In the genomic region with DNA sequence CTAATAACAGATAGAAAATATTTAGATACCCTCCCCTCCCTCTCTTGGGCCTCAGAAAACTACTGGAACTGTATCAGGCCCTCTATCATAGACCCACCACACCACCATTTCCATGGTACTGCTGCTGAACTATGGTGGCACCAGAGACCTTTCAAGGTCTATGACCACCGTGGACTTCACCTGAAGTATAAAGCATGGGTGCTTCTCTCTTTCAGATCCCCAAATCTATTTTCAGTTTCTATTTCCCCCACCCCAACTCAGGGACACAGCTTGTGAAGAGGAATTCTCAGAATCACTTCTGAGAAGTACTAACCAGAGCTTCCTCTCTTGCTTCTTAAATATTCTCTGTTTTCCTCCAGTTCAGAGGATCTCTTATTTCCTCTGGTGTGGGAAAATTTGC, we compare ENCODE assay signal across 16 cellular contexts.
A peak's percentile ranks its signal among the peaks of the same experiment; 100 is the strongest.
DNase-seq lines count a peak whose midpoint lies in the region; ATAC-seq, FAIRE-seq and TF ChIP-seq lines count a peak whose summit lies in the region.
"Had no signal": no experiment of that assay in that cellular context is flagged by ENCODE, and none has a peak within 500 bp of the region (broad histone marks: within the 10 kb centered on the region; RNA-seq: fewer than 3 reads in every experiment).

No MANE protein-coding gene starts in this region.

- H3K9me3 Mint-ChIP-seq in stimulated activated effector memory CD8-positive, alpha-beta T cell treated with anti-CD3 and anti-CD28 coated beads, Interleukin-12 subunit alpha, Interleukin-12 subunit beta, amount 100 ng/mL, for 72 hours, result peaks cover 2% of the 10 kb centered on the region
- H3K9me3 Mint-ChIP-seq: activated CD4-positive, alpha-beta T cell treated with anti-CD3 and anti-CD28 coated beads, Interleukin-2, amount 10 ng/mL, durations not matched to agents 7 days and 5 days had no signal

- BruUV-seq in HepG2 (replicated peaks; lab: Mats Ljungman, UMichigan), result no TSS peak

- H4K5ac ChIP-seq in mesendoderm (ENCODE audit: low read length), result no peak overlapping the region

- H2BK5ac ChIP-seq in mesendoderm (ENCODE audit: low read length), result no peak overlapping the region

- H3K36me3 Mint-ChIP-seq in stimulated activated effector memory CD8-positive, alpha-beta T cell treated with anti-CD3 and anti-CD28 coated beads, Interleukin-12 subunit alpha, Interleukin-12 subunit beta, amount 100 ng/mL, for 72 hours, result no peaks in the 10 kb centered on the region

- DNase-seq in GM12891 (ENCODE audit: insufficient read length, low spot score), result no peak
- no peak for DNase-seq in HepG2 (ENCODE audit: low spot score)
- no peak for DNase-seq in left lung
- DNase-seq in stimulated activated effector memory CD8-positive, alpha-beta T cell treated with anti-CD3 and anti-CD28 coated beads, Interleukin-12 subunit alpha, Interleukin-12 subunit beta, amount 100 ng/mL, for 72 hours (ENCODE audit: low spot score in 2 of 2), result no peak
- DNase-seq in mesendoderm, result no peak
- DNase-seq: activated CD4-positive, alpha-beta T cell treated with anti-CD3 and anti-CD28 coated beads, Interleukin-2, amount 10 ng/mL, durations not matched to agents 7 days and 5 days; DMS153; effector CD8-positive, alpha-beta T cell; glutamatergic neuron; Kasumi-1; left cardiac atrium; NCI-H2081; SW 1271 had no signal

- no peak for TF ChIP-seq CTCF in HepG2 (CRISPR knock-in tag; IDR thresholded peaks at IDR 0.05)
- TF ChIP-seq CTCF in left lung (IDR thresholded peaks at IDR 0.05), result no peak

- CTCF ChIA-PET in HepG2 (lab: Yijun Ruan, JAX; ENCODE audit: low intra/inter-chr PET ratio, low total read pairs), result no interaction called here

- no peak overlapping the region for H3K23ac ChIP-seq in mesendoderm (ENCODE audit: low read length)

- no peaks in the 10 kb centered on the region for H3K36me3 ChIP-seq in HepG2 (replicated peaks in 1 of 2; ENCODE audit: control insufficient read depth in 1 of 2, insufficient read depth in 2 of 2, low read length in 2 of 2)
- H3K36me3 ChIP-seq in left lung, result no peaks in the 10 kb centered on the region
- no peaks in the 10 kb centered on the region for H3K36me3 ChIP-seq in mesendoderm (ENCODE audit: control insufficient read depth, insufficient read depth, low read length)

- 0% methylated on average over 1 of the region's 1 CpG for WGBS in HepG2 (ENCODE audit: low lambda C conversion rate)
- WGBS in mesendoderm (ENCODE audit: extremely low coverage, insufficient coverage, low lambda C conversion rate), result no CpG with 5 or more reads among the region's 1 CpG

- H3K4me1 ChIP-seq in HepG2 (ENCODE audit: insufficient read depth, low read length), result no peaks in the 10 kb centered on the region
- no peaks in the 10 kb centered on the region for H3K4me1 ChIP-seq in left lung
- no peaks in the 10 kb centered on the region for H3K4me1 ChIP-seq in mesendoderm (ENCODE audit: control insufficient read depth, low read depth, low read length)

- H3K27me3 ChIP-seq in HepG2 (ENCODE audit: control insufficient read depth in 1 of 2, insufficient read depth in 2 of 2, low read length in 2 of 2) (no peaks in the 10 kb centered on the region), left lung (no peaks in the 10 kb centered on the region), mesendoderm (ENCODE audit: insufficient read depth, low read length, poor library complexity) (no peaks in the 10 kb centered on the region)

- H3K4me2 ChIP-seq in HepG2 (ENCODE audit: low read depth, low read length) (no peak overlapping the region), mesendoderm (ENCODE audit: low read length) (no peak overlapping the region)

- no peak overlapping the region for H3K27ac ChIP-seq in HepG2 (ENCODE audit: extremely low read length, insufficient read depth, low read length)
- H3K27ac ChIP-seq in left lung, result no peak overlapping the region
- no peak overlapping the region for H3K27ac ChIP-seq in mesendoderm (ENCODE audit: low read depth, low read length)

- H3K4me3 Mint-ChIP-seq in stimulated activated effector memory CD8-positive, alpha-beta T cell treated with anti-CD3 and anti-CD28 coated beads, Interleukin-12 subunit alpha, Interleukin-12 subunit beta, amount 100 ng/mL, for 72 hours, result no peak overlapping the region
- H3K4me3 Mint-ChIP-seq: activated CD4-positive, alpha-beta T cell treated with anti-CD3 and anti-CD28 coated beads, Interleukin-2, amount 10 ng/mL, durations not matched to agents 7 days and 5 days had no signal

- no peak overlapping the region for H3K4ac ChIP-seq in mesendoderm (ENCODE audit: low read depth, low read length)

- H3K79me2 ChIP-seq in HepG2 (ENCODE audit: insufficient read depth, low read length) (no peaks in the 10 kb centered on the region), mesendoderm (ENCODE audit: control insufficient read depth, insufficient read depth, low read length) (no peaks in the 10 kb centered on the region)

- no peak overlapping the region for H4K8ac ChIP-seq in mesendoderm (ENCODE audit: low read depth, low read length)

- H3K56ac ChIP-seq in mesendoderm (ENCODE audit: low read length), result no peak overlapping the region

- no peak overlapping the region for H2BK15ac ChIP-seq in mesendoderm (replicated peaks; ENCODE audit: low read depth)

- H2BK120ac ChIP-seq in mesendoderm (ENCODE audit: low read depth, low read length), result no peak overlapping the region

- FAIRE-seq in GM12891 (lab: Jason Lieb, UNC), result peak; percentile 66
- no peak for FAIRE-seq in HepG2 (lab: Jason Lieb, UNC)

- H2AFZ ChIP-seq in HepG2 (ENCODE audit: low read length), result no peak overlapping the region

- TF ChIP-seq EP300 in HepG2 (IDR thresholded peaks at IDR 0.05; ENCODE audit: low read depth in 2 of 2, low read length in 2 of 2) (no peak), HepG2 (CRISPR knock-in tag; IDR thresholded peaks at IDR 0.05; ENCODE audit: borderline replicate concordance) (no peak)

- no peaks in the 10 kb centered on the region for H3K79me1 ChIP-seq in mesendoderm (ENCODE audit: low read length)

- TF ChIP-seq RAD21 in HepG2 (CRISPR knock-in tag; IDR thresholded peaks at IDR 0.05), result no peak

- no peak overlapping the region for H3K18ac ChIP-seq in mesendoderm (ENCODE audit: low read length)

- no peak overlapping the region for H3K27ac Mint-ChIP-seq in stimulated activated effector memory CD8-positive, alpha-beta T cell treated with anti-CD3 and anti-CD28 coated beads, Interleukin-12 subunit alpha, Interleukin-12 subunit beta, amount 100 ng/mL, for 72 hours
- H3K27ac Mint-ChIP-seq: activated CD4-positive, alpha-beta T cell treated with anti-CD3 and anti-CD28 coated beads, Interleukin-2, amount 10 ng/mL, durations not matched to agents 7 days and 5 days had no signal

- peak; percentile 38 for ATAC-seq in GM21360 (IDR thresholded peaks at IDR 0.05; ENCODE audit: unreplicated experiment)
- ATAC-seq in HG02884 (IDR thresholded peaks at IDR 0.05; ENCODE audit: unreplicated experiment), result peak; percentile 54
- peak; percentile 51 for ATAC-seq in HG03558 (IDR thresholded peaks at IDR 0.05; ENCODE audit: extremely low read depth, unreplicated experiment)
- no peak for ATAC-seq in HepG2
- no peak for ATAC-seq in left lung
- no peak for ATAC-seq in stimulated activated effector memory CD8-positive, alpha-beta T cell treated with anti-CD3 and anti-CD28 coated beads, Interleukin-12 subunit alpha, Interleukin-12 subunit beta, amount 100 ng/mL, for 72 hours
- ATAC-seq: left cardiac atrium had no signal

- intact Hi-C loops in HepG2 (cut with micrococcal nuclease; ENCODE audit: unreplicated experiment) (no loop called here), left lung (cut with DNase I) (no loop called here)

- H3K9me3 ChIP-seq in HepG2 (ENCODE audit: low read length) (no peaks in the 10 kb centered on the region), left lung (no peaks in the 10 kb centered on the region)

- H3K4me3 ChIP-seq in HepG2 (replicated peaks in 1 of 3; ENCODE audit: insufficient read depth in 1 of 3, low read depth in 2 of 3, low read length in 3 of 3) (no peak overlapping the region), left lung (no peak overlapping the region), mesendoderm (ENCODE audit: low read length) (no peak overlapping the region)

- TF ChIP-seq POLR2A in GM12891 (IDR thresholded peaks at IDR 0.05; ENCODE audit: low read depth, low read length), result no peak
- no peak for TF ChIP-seq POLR2A in HepG2 (IDR thresholded peaks at IDR 0.05; ENCODE audit: insufficient read depth in 1 of 2, low read depth in 2 of 2, low read length in 2 of 2)

- no peaks in the 10 kb centered on the region for H4K20me1 ChIP-seq in HepG2 (ENCODE audit: insufficient read depth, low read length)

- in situ Hi-C loops in HepG2 (cut with HindIII; ENCODE audit: extremely low pct_ligation_motif_present, low pct_unique_long_range_greater_than_20kb), result no loop called here

- H2AK5ac ChIP-seq in mesendoderm (ENCODE audit: low read length), result no peak overlapping the region

- H3K9ac ChIP-seq in HepG2 (ENCODE audit: insufficient read depth, low read depth, low read length), result no peak overlapping the region
- H3K9ac ChIP-seq in mesendoderm (ENCODE audit: low read length), result no peak overlapping the region

- POLR2A ChIA-PET in HepG2 (lab: Yijun Ruan, JAX), result no interaction called here

- H3K4me1 Mint-ChIP-seq in stimulated activated effector memory CD8-positive, alpha-beta T cell treated with anti-CD3 and anti-CD28 coated beads, Interleukin-12 subunit alpha, Interleukin-12 subunit beta, amount 100 ng/mL, for 72 hours, result no peaks in the 10 kb centered on the region
- H3K4me1 Mint-ChIP-seq: activated CD4-positive, alpha-beta T cell treated with anti-CD3 and anti-CD28 coated beads, Interleukin-2, amount 10 ng/mL, durations not matched to agents 7 days and 5 days had no signal

TF ChIP-seq in GM12891, 5 proteins besides CTCF, POLR2A, EP300 and RAD21:
- TF ChIP-seq SPI1 (IDR thresholded peaks at IDR 0.05; ENCODE audit: low read depth, low read length), result peak; percentile 70
- TF ChIP-seq POU2F2 (IDR thresholded peaks at IDR 0.05; ENCODE audit: low read depth, low read length), result no peak

Comparison
In these comparisons a context has a peak if more than half of its experiments do, and no peak if none do; other contexts are left out.
1. ATAC-seq: peak in GM21360 (single experiment), HG02884 (single experiment) and HG03558 (single experiment); none in HepG2 (single experiment), left lung (single experiment) and stimulated activated effector memory CD8-positive, alpha-beta T cell treated with anti-CD3 and anti-CD28 coated beads, Interleukin-12 subunit alpha, Interleukin-12 subunit beta, amount 100 ng/mL, for 72 hours (single experiment).